ENCODE assay signal across 7 cellular contexts in genomic region chr4:41234424-41234823, GRCh38. TPM values are rescaled to one million over a fixed set of nuclear protein-coding genes. Genes with fewer than 3 reads are reported as not detected.
"Had no signal": no experiment of that assay in that cellular context is flagged by ENCODE, and none has a peak within 500 bp of the region (broad histone marks: within the 10 kb centered on the region; RNA-seq: fewer than 3 reads in every experiment).

No MANE protein-coding gene starts in this region.

- ATAC-seq: GM23338, HCT116, K562 had no signal

- DNase-seq: HFFc6, IMR-90 had no signal

- H3K9me3 Mint-ChIP-seq: HFFc6 had no signal

- H3K4me1 Mint-ChIP-seq: GM23338 had no signal

- H3K4me2 ChIP-seq: GM23338 had no signal

- H3K4me3 Mint-ChIP-seq: GM23338, HFFc6 had no signal

- H3K4me1 ChIP-seq: HAP-1 had no signal

- H3K27ac Mint-ChIP-seq: GM23338, HFFc6 had no signal

- H3K9me3 ChIP-seq: HAP-1 had no signal

RNA-seq across cellular contexts. Expression of gene UCHL1, which starts 22.3 kb away (rescaled TPM):
- total RNA-seq: HT-29 had no signal
- polyA plus RNA-seq: K562 had no signal
